In the genomic region with DNA sequence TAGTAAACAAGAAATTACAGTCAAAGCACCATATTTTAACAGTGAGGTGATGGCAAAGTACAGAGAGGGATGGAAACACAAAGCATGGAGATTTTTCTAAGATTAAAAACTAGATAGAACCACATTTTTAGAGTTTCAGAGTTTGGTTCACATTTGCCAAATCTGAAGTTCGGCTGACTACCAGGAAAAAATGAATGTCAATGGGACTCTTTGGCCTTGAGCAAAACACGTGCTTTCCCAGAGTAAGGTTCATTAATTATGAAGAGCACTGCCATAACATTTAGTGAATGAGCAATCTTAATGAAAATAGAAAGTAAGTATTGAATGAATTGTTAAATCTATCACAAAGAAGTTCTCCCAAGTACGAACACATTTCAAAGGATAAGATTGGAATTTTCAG, we compare ENCODE assay signal across 3 cellular contexts.
"Had no signal": no experiment of that assay in that cellular context is flagged by ENCODE, and none has a peak within 500 bp of the region (broad histone marks: within the 10 kb centered on the region; RNA-seq: fewer than 3 reads in every experiment).

No MANE protein-coding gene starts in this region.

- H3K4me3 ChIP-seq: GM12878 had no signal

- DNase-seq: GDM1, GF-D8 had no signal

- ATAC-seq: GM12878 had no signal
